Comparison of ENCODE assay signal across 9 cellular contexts in the genomic region with DNA sequence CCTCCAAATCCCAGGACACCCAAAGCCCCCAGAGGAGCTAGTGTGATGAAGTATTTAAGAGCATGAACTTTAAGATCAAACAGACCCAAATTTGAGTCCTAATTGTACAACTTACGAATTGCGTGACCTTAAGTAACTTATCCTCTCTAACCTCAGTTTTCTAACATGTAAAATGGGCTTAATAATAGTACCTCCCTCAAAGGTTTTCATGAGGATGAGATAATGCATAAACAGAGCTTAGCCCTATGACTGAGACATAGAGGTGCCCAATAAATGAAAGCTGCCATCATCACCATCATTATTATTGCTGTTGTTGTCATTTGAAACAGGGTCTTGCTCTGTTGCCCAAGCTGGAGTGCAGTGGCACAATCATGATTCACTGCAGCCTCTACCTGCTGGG. TPM values are rescaled to one million over a fixed set of nuclear protein-coding genes. Genes with fewer than 3 reads are reported as not detected.
"Had no signal": no experiment of that assay in that cellular context is flagged by ENCODE, and none has a peak within 500 bp of the region (broad histone marks: within the 10 kb centered on the region; RNA-seq: fewer than 3 reads in every experiment).

No MANE protein-coding gene starts in this region.

- DNase-seq: H9, HCEC 1CT, KG1 had no signal

- ATAC-seq: GM23338 had no signal

- H3K4me3 ChIP-seq: GM23338 had no signal

- FAIRE-seq: H1, H54, HTR-8/SVneo had no signal

- H2AFZ ChIP-seq: GM23338 had no signal

- H3K4me2 ChIP-seq: GM23338 had no signal

RNA-seq across cellular contexts. Expression of gene SCN2B, which starts 9.2 kb away (rescaled TPM):
- total RNA-seq: H9, HT-29 had no signal
- polyA plus RNA-seq: GM23338, IgD-negative memory B cell had no signal

RNA-seq across cellular contexts. Expression of gene SCN4B, which starts 14.6 kb away (rescaled TPM):
- total RNA-seq: HT-29 had no signal
- polyA plus RNA-seq: IgD-negative memory B cell had no signal

RNA-seq across cellular contexts. Expression of gene JAML, which starts 57.6 kb away (rescaled TPM):
- total RNA-seq: HT-29 had no signal
